In the genomic region with DNA sequence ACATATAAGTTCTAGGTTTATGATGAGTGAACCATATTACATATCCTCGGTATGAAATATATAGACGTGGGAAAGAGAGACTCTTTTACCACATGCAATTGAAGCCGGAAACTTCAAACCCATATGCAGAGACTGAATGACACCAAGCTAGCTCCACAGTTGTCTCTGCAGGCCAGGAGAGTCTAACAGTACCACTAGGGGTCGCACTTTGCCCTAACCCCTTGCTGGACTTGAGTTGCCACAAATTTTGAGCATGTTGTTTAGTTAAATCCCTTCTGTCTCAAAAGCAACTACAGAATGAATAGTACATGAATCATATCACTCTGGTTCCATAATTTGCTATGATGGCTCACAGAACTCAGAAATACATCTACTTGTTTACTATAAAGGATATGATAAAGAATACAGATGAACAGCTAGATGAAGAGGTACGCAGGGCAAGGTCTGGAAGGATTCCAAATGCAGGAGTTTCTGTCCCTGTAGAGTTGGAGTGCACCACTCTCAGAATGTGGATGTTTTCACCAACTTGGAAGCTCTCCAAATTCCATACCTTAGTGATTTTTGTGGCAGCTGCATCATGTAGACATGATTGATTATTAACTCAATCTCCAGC, we compare ENCODE assay signal across 8 cellular contexts.
DNase-seq lines count a peak whose midpoint lies in the region; ATAC-seq and TF ChIP-seq lines count a peak whose summit lies in the region.

No MANE protein-coding gene starts in this region.

- no peaks in the 10 kb centered on the region for H3K4me1 Mint-ChIP-seq in Calu3 (ENCODE audit: low read depth, unreplicated experiment)
- no peaks in the 10 kb centered on the region for H3K4me1 Mint-ChIP-seq in activated T-helper 1 cell treated with anti-CD3 and anti-CD28 coated beads, Interleukin-12 subunit alpha, Interleukin-12 subunit beta, Interleukin-2, Interleukin-4 antibody, amounts not matched to agents 30 ng/mL and 10 ng/mL and 1 ng/mL, durations not matched to agents 14 hours and 24 hours and 36 hours (ENCODE audit: low read depth)

- TF ChIP-seq CTCF in Calu3 (IDR thresholded peaks at IDR 0.05; ENCODE audit: unreplicated experiment) = peak; percentile 83
- TF ChIP-seq CTCF in OCI-LY3 (IDR thresholded peaks at IDR 0.05; ENCODE audit: low read depth, low read length) = peak; percentile 88

- ATAC-seq in GM19023 (IDR thresholded peaks at IDR 0.05; ENCODE audit: unreplicated experiment) (peak; percentile 66), HG03159 (IDR thresholded peaks at IDR 0.05; ENCODE audit: unreplicated experiment) (peak; percentile 93)

- H3K9me3 Mint-ChIP-seq in Calu3 (ENCODE audit: low read depth, unreplicated experiment) = no peaks in the 10 kb centered on the region
- H3K9me3 Mint-ChIP-seq in activated T-helper 1 cell treated with anti-CD3 and anti-CD28 coated beads, Interleukin-12 subunit alpha, Interleukin-12 subunit beta, Interleukin-2, Interleukin-4 antibody, amounts not matched to agents 30 ng/mL and 10 ng/mL and 1 ng/mL, durations not matched to agents 14 hours and 24 hours and 36 hours = no peaks in the 10 kb centered on the region

- no peak overlapping the region for H2AFZ ChIP-seq in OCI-LY3 (ENCODE audit: low read depth, low read length)

- peak; percentile 76 for DNase-seq in Calu3
- DNase-seq in activated T-helper 1 cell treated with anti-CD3 and anti-CD28 coated beads, Interleukin-12 subunit alpha, Interleukin-12 subunit beta, Interleukin-2, Interleukin-4 antibody, amounts not matched to agents 30 ng/mL and 10 ng/mL and 1 ng/mL, durations not matched to agents 14 hours and 24 hours and 36 hours (ENCODE audit: low spot score) = peak; percentile 26
- DNase-seq in iPS DF 4.7 (ENCODE audit: extremely low read depth, low spot score) = peak; percentile 75
- peak; percentile 9 to 40 (median 16) for DNase-seq in stimulated activated CD4-positive, alpha-beta T cell treated with anti-CD3 and anti-CD28 coated beads, TNF-alpha, amount 100 ng/mL, for 24 hours (ENCODE audit: low read depth in 3 of 3)
- no peak for DNase-seq in ureter (ENCODE audit: low spot score)

- H3K36me3 Mint-ChIP-seq in Calu3 (ENCODE audit: insufficient read depth, unreplicated experiment) = no peaks in the 10 kb centered on the region
- no peaks in the 10 kb centered on the region for H3K36me3 Mint-ChIP-seq in activated T-helper 1 cell treated with anti-CD3 and anti-CD28 coated beads, Interleukin-12 subunit alpha, Interleukin-12 subunit beta, Interleukin-2, Interleukin-4 antibody, amounts not matched to agents 30 ng/mL and 10 ng/mL and 1 ng/mL, durations not matched to agents 14 hours and 24 hours and 36 hours (ENCODE audit: low read depth)

- peaks cover 22% of the 10 kb centered on the region for H3K27me3 Mint-ChIP-seq in Calu3 (ENCODE audit: unreplicated experiment)
- peaks cover 14% of the 10 kb centered on the region for H3K27me3 Mint-ChIP-seq in activated T-helper 1 cell treated with anti-CD3 and anti-CD28 coated beads, Interleukin-12 subunit alpha, Interleukin-12 subunit beta, Interleukin-2, Interleukin-4 antibody, amounts not matched to agents 30 ng/mL and 10 ng/mL and 1 ng/mL, durations not matched to agents 14 hours and 24 hours and 36 hours (ENCODE audit: insufficient read depth)

- H3K27ac Mint-ChIP-seq in Calu3 (ENCODE audit: unreplicated experiment) = no peak overlapping the region
- H3K27ac Mint-ChIP-seq in activated T-helper 1 cell treated with anti-CD3 and anti-CD28 coated beads, Interleukin-12 subunit alpha, Interleukin-12 subunit beta, Interleukin-2, Interleukin-4 antibody, amounts not matched to agents 30 ng/mL and 10 ng/mL and 1 ng/mL, durations not matched to agents 14 hours and 24 hours and 36 hours = no peak overlapping the region

- no peaks in the 10 kb centered on the region for H3K4me1 ChIP-seq in OCI-LY3 (ENCODE audit: low read length)

- BruUV-seq in Calu3 (replicated peaks; lab: Mats Ljungman, UMichigan) = no TSS peak

- H3K4me3 ChIP-seq in OCI-LY3 (ENCODE audit: low read length) = no peak overlapping the region

- H3K27me3 ChIP-seq in OCI-LY3 (ENCODE audit: low read depth, low read length) = peaks cover 35% of the 10 kb centered on the region

- no peak overlapping the region for H3K4me2 ChIP-seq in OCI-LY3 (ENCODE audit: low read length)

- intact Hi-C loops in Calu3 (cut with micrococcal nuclease; ENCODE audit: unreplicated experiment) = no loop called here
- intact Hi-C loops in activated T-helper 1 cell treated with anti-CD3 and anti-CD28 coated beads, Interleukin-12 subunit alpha, Interleukin-12 subunit beta, Interleukin-2, Interleukin-4 antibody, amounts not matched to agents 30 ng/mL and 10 ng/mL and 1 ng/mL, durations not matched to agents 14 hours and 24 hours and 36 hours (cut with micrococcal nuclease) = loop anchor here (1.0 kb wide), 1 partner anchor 66 kb away; no protein-coding TSS in a partner anchor

- CTCF ChIA-PET in Calu3 (lab: Charles Lee) = interaction anchor here (0.6 to 1.3 kb wide), 4 partner anchors 9 to 66 kb away, joined by 3 to 4 read pairs (median 4); no protein-coding TSS in a partner anchor

- no peak overlapping the region for H3K9ac ChIP-seq in OCI-LY3 (ENCODE audit: low read length)

- H4K20me1 ChIP-seq in OCI-LY3 (ENCODE audit: insufficient read depth, low read length) = no peaks in the 10 kb centered on the region

- H3K9me3 ChIP-seq in OCI-LY3 (ENCODE audit: insufficient read depth, low read length) = no peaks in the 10 kb centered on the region

- no peak overlapping the region for H3K27ac ChIP-seq in OCI-LY3 (ENCODE audit: low read length)

- H3K36me3 ChIP-seq in OCI-LY3 (replicated peaks; ENCODE audit: low read depth, low read length) = no peaks in the 10 kb centered on the region

- no peak overlapping the region for H3K4me3 Mint-ChIP-seq in Calu3 (ENCODE audit: low read depth, unreplicated experiment)
- H3K4me3 Mint-ChIP-seq in activated T-helper 1 cell treated with anti-CD3 and anti-CD28 coated beads, Interleukin-12 subunit alpha, Interleukin-12 subunit beta, Interleukin-2, Interleukin-4 antibody, amounts not matched to agents 30 ng/mL and 10 ng/mL and 1 ng/mL, durations not matched to agents 14 hours and 24 hours and 36 hours = no peak overlapping the region

- H3K79me2 ChIP-seq in OCI-LY3 (ENCODE audit: low read length) = no peaks in the 10 kb centered on the region
